Comparison of ENCODE assay signal across 1 cellular context in genomic region chr17:67360880-67361279, GRCh38.
TF ChIP-seq lines count a peak whose summit lies in the region.

No MANE protein-coding gene starts in this region.

TF ChIP-seq in GM23338, 12 proteins besides CTCF, POLR2A, EP300 and RAD21 (continued from another document):
- TF ChIP-seq, protein P1, sequence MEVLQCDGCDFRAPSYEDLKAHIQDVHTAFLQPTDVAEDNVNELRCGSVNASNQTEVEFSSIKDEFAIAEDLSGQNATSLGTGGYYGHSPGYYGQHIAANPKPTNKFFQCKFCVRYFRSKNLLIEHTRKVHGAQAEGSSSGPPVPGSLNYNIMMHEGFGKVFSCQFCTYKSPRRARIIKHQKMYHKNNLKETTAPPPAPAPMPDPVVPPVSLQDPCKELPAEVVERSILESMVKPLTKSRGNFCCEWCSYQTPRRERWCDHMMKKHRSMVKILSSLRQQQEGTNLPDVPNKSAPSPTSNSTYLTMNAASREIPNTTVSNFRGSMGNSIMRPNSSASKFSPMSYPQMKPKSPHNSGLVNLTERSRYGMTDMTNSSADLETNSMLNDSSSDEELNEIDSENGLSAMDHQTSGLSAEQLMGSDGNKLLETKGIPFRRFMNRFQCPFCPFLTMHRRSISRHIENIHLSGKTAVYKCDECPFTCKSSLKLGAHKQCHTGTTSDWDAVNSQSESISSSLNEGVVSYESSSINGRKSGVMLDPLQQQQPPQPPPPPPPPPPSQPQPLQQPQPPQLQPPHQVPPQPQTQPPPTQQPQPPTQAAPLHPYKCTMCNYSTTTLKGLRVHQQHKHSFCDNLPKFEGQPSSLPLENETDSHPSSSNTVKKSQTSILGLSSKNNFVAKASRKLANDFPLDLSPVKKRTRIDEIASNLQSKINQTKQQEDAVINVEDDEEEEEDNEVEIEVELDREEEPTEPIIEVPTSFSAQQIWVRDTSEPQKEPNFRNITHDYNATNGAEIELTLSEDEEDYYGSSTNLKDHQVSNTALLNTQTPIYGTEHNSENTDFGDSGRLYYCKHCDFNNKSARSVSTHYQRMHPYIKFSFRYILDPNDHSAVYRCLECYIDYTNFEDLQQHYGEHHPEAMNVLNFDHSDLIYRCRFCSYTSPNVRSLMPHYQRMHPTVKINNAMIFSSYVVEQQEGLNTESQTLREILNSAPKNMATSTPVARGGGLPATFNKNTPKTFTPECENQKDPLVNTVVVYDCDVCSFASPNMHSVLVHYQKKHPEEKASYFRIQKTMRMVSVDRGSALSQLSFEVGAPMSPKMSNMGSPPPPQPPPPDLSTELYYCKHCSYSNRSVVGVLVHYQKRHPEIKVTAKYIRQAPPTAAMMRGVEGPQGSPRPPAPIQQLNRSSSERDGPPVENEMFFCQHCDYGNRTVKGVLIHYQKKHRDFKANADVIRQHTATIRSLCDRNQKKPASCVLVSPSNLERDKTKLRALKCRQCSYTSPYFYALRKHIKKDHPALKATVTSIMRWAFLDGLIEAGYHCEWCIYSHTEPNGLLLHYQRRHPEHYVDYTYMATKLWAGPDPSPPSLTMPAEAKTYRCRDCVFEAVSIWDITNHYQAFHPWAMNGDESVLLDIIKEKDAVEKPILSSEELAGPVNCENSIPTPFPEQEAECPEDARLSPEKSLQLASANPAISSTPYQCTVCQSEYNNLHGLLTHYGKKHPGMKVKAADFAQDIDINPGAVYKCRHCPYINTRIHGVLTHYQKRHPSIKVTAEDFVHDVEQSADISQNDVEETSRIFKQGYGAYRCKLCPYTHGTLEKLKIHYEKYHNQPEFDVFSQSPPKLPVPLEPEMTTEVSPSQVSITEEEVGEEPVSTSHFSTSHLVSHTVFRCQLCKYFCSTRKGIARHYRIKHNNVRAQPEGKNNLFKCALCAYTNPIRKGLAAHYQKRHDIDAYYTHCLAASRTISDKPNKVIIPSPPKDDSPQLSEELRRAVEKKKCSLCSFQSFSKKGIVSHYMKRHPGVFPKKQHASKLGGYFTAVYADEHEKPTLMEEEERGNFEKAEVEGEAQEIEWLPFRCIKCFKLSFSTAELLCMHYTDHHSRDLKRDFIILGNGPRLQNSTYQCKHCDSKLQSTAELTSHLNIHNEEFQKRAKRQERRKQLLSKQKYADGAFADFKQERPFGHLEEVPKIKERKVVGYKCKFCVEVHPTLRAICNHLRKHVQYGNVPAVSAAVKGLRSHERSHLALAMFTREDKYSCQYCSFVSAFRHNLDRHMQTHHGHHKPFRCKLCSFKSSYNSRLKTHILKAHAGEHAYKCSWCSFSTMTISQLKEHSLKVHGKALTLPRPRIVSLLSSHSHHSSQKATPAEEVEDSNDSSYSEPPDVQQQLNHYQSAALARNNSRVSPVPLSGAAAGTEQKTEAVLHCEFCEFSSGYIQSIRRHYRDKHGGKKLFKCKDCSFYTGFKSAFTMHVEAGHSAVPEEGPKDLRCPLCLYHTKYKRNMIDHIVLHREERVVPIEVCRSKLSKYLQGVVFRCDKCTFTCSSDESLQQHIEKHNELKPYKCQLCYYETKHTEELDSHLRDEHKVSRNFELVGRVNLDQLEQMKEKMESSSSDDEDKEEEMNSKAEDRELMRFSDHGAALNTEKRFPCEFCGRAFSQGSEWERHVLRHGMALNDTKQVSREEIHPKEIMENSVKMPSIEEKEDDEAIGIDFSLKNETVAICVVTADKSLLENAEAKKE (CRISPR knock-in tag; IDR thresholded peaks at IDR 0.05) = no peak
- TF ChIP-seq CREB1 (CRISPR knock-in tag; IDR thresholded peaks at IDR 0.05; ENCODE audit: low read depth) (no peak), POLR2AphosphoS5 (IDR thresholded peaks at IDR 0.05; ENCODE audit: low read depth) (no peak)
TF ChIP-seq in GM23338: peak in this region for 0.
